In genomic region chr12:118633071-118633470, GRCh38 we compare ENCODE assay signal across 11 cellular contexts.
"Had no signal": no experiment of that assay in that cellular context is flagged by ENCODE, and none has a peak within 500 bp of the region (broad histone marks: within the 10 kb centered on the region; RNA-seq: fewer than 3 reads in every experiment).

No MANE protein-coding gene starts in this region.

- H3K4me3 ChIP-seq: colonic mucosa, smooth muscle cell, thyroid gland, vagina had no signal

- H3K4me1 ChIP-seq: colonic mucosa, parathyroid adenoma, thyroid gland, vagina had no signal

- DNase-seq: activated CD4-positive, alpha-beta T cell treated with anti-CD3 and anti-CD28 coated beads, Interleukin-2, amount 50 U/mL, for 1 hour; activated CD4-positive, CD25-positive, alpha-beta regulatory T cell; activated naive CD4-positive, alpha-beta T cell treated with anti-CD3 and anti-CD28 coated beads, Interleukin-2, amount 10 ng/mL, durations not matched to agents 7 days and 5 days; colonic mucosa; foreskin melanocyte; head of caudate nucleus; left ventricle myocardium superior; thyroid gland had no signal

- H3K9me3 ChIP-seq: colonic mucosa, thyroid gland, vagina had no signal

- H3K36me3 ChIP-seq: colonic mucosa, thyroid gland, vagina had no signal

- H3K27ac ChIP-seq: colonic mucosa, parathyroid adenoma, thyroid gland, vagina had no signal

- H3K27me3 ChIP-seq: colonic mucosa, thyroid gland, vagina had no signal
